ENCODE assay signal across 15 cellular contexts in genomic region chrX:150465856-150466775, GRCh38.
A peak's percentile ranks its signal among the peaks of the same experiment; 100 is the strongest.
DNase-seq lines count a peak whose midpoint lies in the region; ATAC-seq, FAIRE-seq and TF ChIP-seq lines count a peak whose summit lies in the region.
"Had no signal": no experiment of that assay in that cellular context is flagged by ENCODE, and none has a peak within 500 bp of the region (broad histone marks: within the 10 kb centered on the region; RNA-seq: fewer than 3 reads in every experiment).

No MANE protein-coding gene starts in this region.

- intact Hi-C loops in GM12878 (cut with micrococcal nuclease; ENCODE audit: unreplicated experiment), result no loop called here
- intact Hi-C loops in spleen (cut with DNase I; ENCODE audit: low total_unique reads), result no loop called here

- no peaks in the 10 kb centered on the region for H3K79me2 ChIP-seq in GM12878 (ENCODE audit: control insufficient read depth, insufficient read depth, low read length)

- H3K36me3 ChIP-seq in GM12878 (ENCODE audit: control insufficient read depth in 2 of 2, insufficient read depth in 2 of 2, low read length in 1 of 2) (no peaks in the 10 kb centered on the region), spleen (no peaks in the 10 kb centered on the region)
- H3K36me3 ChIP-seq: ascending aorta; BLaER1 treated with 17β-estradiol and CSF1 and Interleukin-3, amounts not matched to agents 10 nM and 100 nM; prostate gland had no signal

- no peaks in the 10 kb centered on the region for H3K9me3 Mint-ChIP-seq in stimulated activated effector memory CD8-positive, alpha-beta T cell treated with anti-CD3 and anti-CD28 coated beads, Interleukin-12 subunit alpha, Interleukin-12 subunit beta, amount 100 ng/mL, for 72 hours

- no peak for TF ChIP-seq EP300 in GM12878 (IDR thresholded peaks at IDR 0.05; ENCODE audit: borderline replicate concordance in 1 of 2, control insufficient read depth in 1 of 2, low read depth in 2 of 2, low read length in 2 of 2)

- no peak overlapping the region for H3K4me3 Mint-ChIP-seq in stimulated activated effector memory CD8-positive, alpha-beta T cell treated with anti-CD3 and anti-CD28 coated beads, Interleukin-12 subunit alpha, Interleukin-12 subunit beta, amount 100 ng/mL, for 72 hours
- H3K4me3 Mint-ChIP-seq: activated CD4-positive, alpha-beta memory T cell treated with anti-CD3 and anti-CD28 coated beads, Interleukin-2, amount 10 ng/mL, durations not matched to agents 7 days and 5 days had no signal

- no peak overlapping the region for H3K4me3 ChIP-seq in GM12878
- H3K4me3 ChIP-seq in spleen, result no peak overlapping the region
- H3K4me3 ChIP-seq: ascending aorta; BLaER1 treated with 17β-estradiol and CSF1 and Interleukin-3, amounts not matched to agents 10 nM and 100 nM; prostate gland had no signal

- SMC1A ChIA-PET in GM12878 (lab: Charles Lee; ENCODE audit: uncharacterized antibody, unreplicated experiment), result no interaction called here

- no peak overlapping the region for H3K27ac Mint-ChIP-seq in stimulated activated effector memory CD8-positive, alpha-beta T cell treated with anti-CD3 and anti-CD28 coated beads, Interleukin-12 subunit alpha, Interleukin-12 subunit beta, amount 100 ng/mL, for 72 hours
- H3K27ac Mint-ChIP-seq: activated CD4-positive, alpha-beta memory T cell treated with anti-CD3 and anti-CD28 coated beads, Interleukin-2, amount 10 ng/mL, durations not matched to agents 7 days and 5 days had no signal

- no peak for FAIRE-seq in GM12878 (lab: Jason Lieb, UNC)

- peak; percentile 39; the same call in 2 of the 3 replicates for ATAC-seq in GM12878
- ATAC-seq in stimulated activated effector memory CD8-positive, alpha-beta T cell treated with anti-CD3 and anti-CD28 coated beads, Interleukin-12 subunit alpha, Interleukin-12 subunit beta, amount 100 ng/mL, for 72 hours, result peak; percentile 64

- H3K4me1 Mint-ChIP-seq in stimulated activated effector memory CD8-positive, alpha-beta T cell treated with anti-CD3 and anti-CD28 coated beads, Interleukin-12 subunit alpha, Interleukin-12 subunit beta, amount 100 ng/mL, for 72 hours, result no peaks in the 10 kb centered on the region
- H3K4me1 Mint-ChIP-seq: activated CD4-positive, alpha-beta memory T cell treated with anti-CD3 and anti-CD28 coated beads, Interleukin-2, amount 10 ng/mL, durations not matched to agents 7 days and 5 days had no signal

- no TSS peak for BruUV-seq in GM12878 (replicated peaks; lab: Mats Ljungman, UMichigan)

- no peak overlapping the region for H3K4me2 ChIP-seq in GM12878 (ENCODE audit: control insufficient read depth, insufficient read depth)
- H3K4me2 ChIP-seq: BLaER1 treated with 17β-estradiol and CSF1 and Interleukin-3, amounts not matched to agents 10 nM and 100 nM had no signal

- CTCF ChIA-PET in GM12878 (lab: Yijun Ruan, JAX), result interaction anchor here (1.1 kb wide), 1 partner anchor 24 kb away, joined by 3 read pairs; no protein-coding TSS in a partner anchor
- CTCF ChIA-PET in HEK293T (lab: Yijun Ruan, JAX), result no interaction called here

- peaks cover 0 to under 1% of the 10 kb centered on the region in 2 experiments; a peak in 1 of 4 replicates for H3K27me3 ChIP-seq in GM12878 (replicated peaks in 1 of 2; ENCODE audit: control insufficient read depth in 2 of 2, insufficient read depth in 2 of 2, low read length in 1 of 2)
- H3K27me3 ChIP-seq in layer of hippocampus (ENCODE audit: control insufficient read depth, insufficient read depth, low read length), result no peaks in the 10 kb centered on the region
- H3K27me3 ChIP-seq in spleen (replicated peaks in 1 of 7), result no peaks in the 10 kb centered on the region
- H3K27me3 ChIP-seq: ascending aorta; BLaER1 treated with 17β-estradiol and CSF1 and Interleukin-3, amounts not matched to agents 10 nM and 100 nM had no signal

- 45% methylated on average over 15 of the region's 15 CpGs for WGBS in GM12878 (ENCODE audit: insufficient coverage, insufficient replicate concordance, low lambda C conversion rate, missing lambda C conversion rate)
- WGBS in spleen, 5 donors, result 74 to 93% (median 91%) methylated on average over 14 to 15 of the region's 15 CpGs

- TF ChIP-seq CTCF in GM12878 (IDR thresholded peaks at IDR 0.05 in 2 of 3, conservative IDR thresholded peaks at IDR 0.05 in 1 of 3; ENCODE audit: control insufficient read depth in 2 of 3, extremely low read depth in 1 of 3, insufficient read depth in 1 of 3, low read depth in 3 of 3, low read length in 3 of 3) (no peak), spleen (IDR thresholded peaks at IDR 0.05 in 8 of 11, conservative IDR thresholded peaks at IDR 0.05 in 3 of 11) (no peak)

- no peak overlapping the region for H3K27ac ChIP-seq in GM12878 (ENCODE audit: control insufficient read depth, insufficient read depth)
- peak overlapping the region; percentile 85 for H3K27ac ChIP-seq in layer of hippocampus (ENCODE audit: low read depth, low read length)
- H3K27ac ChIP-seq in spleen, result no peak overlapping the region
- H3K27ac ChIP-seq: ascending aorta; BLaER1 treated with 17β-estradiol and CSF1 and Interleukin-3, amounts not matched to agents 10 nM and 100 nM; prostate gland had no signal

- no peak overlapping the region for H2AFZ ChIP-seq in GM12878 (ENCODE audit: control insufficient read depth, low read depth, low read length)

- no peak for TF ChIP-seq RAD21 in GM12878 (IDR thresholded peaks at IDR 0.05; ENCODE audit: insufficient read depth, low read depth, low read length)

- H3K9me3 ChIP-seq in GM12878 (replicated peaks; ENCODE audit: control insufficient read depth, insufficient read depth, low read length), result no peaks in the 10 kb centered on the region
- no peaks in the 10 kb centered on the region for H3K9me3 ChIP-seq in spleen
- H3K9me3 ChIP-seq: ascending aorta; BLaER1 treated with 17β-estradiol and CSF1 and Interleukin-3, amounts not matched to agents 10 nM and 100 nM; prostate gland had no signal

- POLR2A ChIA-PET in GM12878 (lab: Charles Lee) (no interaction called here), HEK293T (lab: Yijun Ruan, JAX) (no interaction called here)

- H3K36me3 Mint-ChIP-seq in stimulated activated effector memory CD8-positive, alpha-beta T cell treated with anti-CD3 and anti-CD28 coated beads, Interleukin-12 subunit alpha, Interleukin-12 subunit beta, amount 100 ng/mL, for 72 hours, result no peaks in the 10 kb centered on the region

- TF ChIP-seq POLR2A in GM12878 (IDR thresholded peaks at IDR 0.05; ENCODE audit: low read depth, low read length), result no peak
- no peak for TF ChIP-seq POLR2A in spleen (IDR thresholded peaks at IDR 0.05)

- in situ Hi-C loops in GM12878 (cut with MboI), result no loop called here

- H3K4me1 ChIP-seq in GM12878 (ENCODE audit: control insufficient read depth, insufficient read depth, low read length) (no peaks in the 10 kb centered on the region), spleen (no peaks in the 10 kb centered on the region)
- H3K4me1 ChIP-seq: ascending aorta; BLaER1 treated with 17β-estradiol and CSF1 and Interleukin-3, amounts not matched to agents 10 nM and 100 nM; prostate gland had no signal

- RAD21 ChIA-PET in GM12878 (lab: Charles Lee; ENCODE audit: unreplicated experiment), result no interaction called here

- no peaks in the 10 kb centered on the region for H4K20me1 ChIP-seq in GM12878 (ENCODE audit: control insufficient read depth, insufficient read depth)
- H4K20me1 ChIP-seq: BLaER1 treated with 17β-estradiol and CSF1 and Interleukin-3, amounts not matched to agents 10 nM and 100 nM had no signal

- peak; percentile 10 for DNase-seq in NCI-H187 treated with DMSO at 0.1 percent for 48 hours (lab: John Stamatoyannopoulos, UW)
- no peak for DNase-seq in GM12878 (ENCODE audit: low read depth, low spot score)
- no peak for DNase-seq in stimulated activated effector memory CD8-positive, alpha-beta T cell treated with anti-CD3 and anti-CD28 coated beads, Interleukin-12 subunit alpha, Interleukin-12 subunit beta, amount 100 ng/mL, for 72 hours (ENCODE audit: low spot score in 2 of 2)
- DNase-seq in DMS53 (lab: John Stamatoyannopoulos, UW), result no peak
- DNase-seq in HEK293T (ENCODE audit: extremely low spot score), result no peak
- DNase-seq in spleen, result no peak
- no peak for DNase-seq in SKM-1 (lab: John Stamatoyannopoulos, UW; ENCODE audit: unreplicated experiment)
- DNase-seq: activated CD4-positive, alpha-beta memory T cell treated with anti-CD3 and anti-CD28 coated beads, Interleukin-2, amount 10 ng/mL, durations not matched to agents 7 days and 5 days; activated effector memory CD4-positive, alpha-beta T cell treated with anti-CD3 and anti-CD28 coated beads, Interleukin-2, amount 50 U/mL, for 16 hours; NCI-H1930; stimulated activated CD4-positive, alpha-beta T cell treated with anti-CD3 and anti-CD28 coated beads, Interleukin-2, amount 100 ng/mL, for 24 hours had no signal

- no peak overlapping the region for H3K9ac ChIP-seq in GM12878 (ENCODE audit: control insufficient read depth, insufficient read depth, low read length)
- H3K9ac ChIP-seq: BLaER1 treated with 17β-estradiol and CSF1 and Interleukin-3, amounts not matched to agents 10 nM and 100 nM had no signal

TF ChIP-seq in GM12878, 131 proteins besides CTCF, POLR2A, EP300 and RAD21:
- peak in 1 of 2 experiments; percentile 49; a peak in 1 of 4 replicates for TF ChIP-seq BHLHE40 (IDR thresholded peaks at IDR 0.05; ENCODE audit: borderline replicate concordance in 1 of 2, low read depth in 2 of 2, low read length in 1 of 2)
- TF ChIP-seq KDM1A (IDR thresholded peaks at IDR 0.05; ENCODE audit: borderline replicate concordance), result no peak

TF ChIP-seq in HEK293T, 16 proteins besides CTCF, POLR2A, EP300 and RAD21:
- TF ChIP-seq SUZ12 (IDR thresholded peaks at IDR 0.05) (no peak), NFRKB (IDR thresholded peaks at IDR 0.05) (no peak), ELF4 (IDR thresholded peaks at IDR 0.05) (no peak), FOXA1 (IDR thresholded peaks at IDR 0.05) (no peak), PKNOX1 (IDR thresholded peaks at IDR 0.05) (no peak), CTBP1 (IDR thresholded peaks at IDR 0.05; ENCODE audit: borderline replicate concordance) (no peak)
